ENCODE assay signal across 7 cellular contexts in the genomic region with DNA sequence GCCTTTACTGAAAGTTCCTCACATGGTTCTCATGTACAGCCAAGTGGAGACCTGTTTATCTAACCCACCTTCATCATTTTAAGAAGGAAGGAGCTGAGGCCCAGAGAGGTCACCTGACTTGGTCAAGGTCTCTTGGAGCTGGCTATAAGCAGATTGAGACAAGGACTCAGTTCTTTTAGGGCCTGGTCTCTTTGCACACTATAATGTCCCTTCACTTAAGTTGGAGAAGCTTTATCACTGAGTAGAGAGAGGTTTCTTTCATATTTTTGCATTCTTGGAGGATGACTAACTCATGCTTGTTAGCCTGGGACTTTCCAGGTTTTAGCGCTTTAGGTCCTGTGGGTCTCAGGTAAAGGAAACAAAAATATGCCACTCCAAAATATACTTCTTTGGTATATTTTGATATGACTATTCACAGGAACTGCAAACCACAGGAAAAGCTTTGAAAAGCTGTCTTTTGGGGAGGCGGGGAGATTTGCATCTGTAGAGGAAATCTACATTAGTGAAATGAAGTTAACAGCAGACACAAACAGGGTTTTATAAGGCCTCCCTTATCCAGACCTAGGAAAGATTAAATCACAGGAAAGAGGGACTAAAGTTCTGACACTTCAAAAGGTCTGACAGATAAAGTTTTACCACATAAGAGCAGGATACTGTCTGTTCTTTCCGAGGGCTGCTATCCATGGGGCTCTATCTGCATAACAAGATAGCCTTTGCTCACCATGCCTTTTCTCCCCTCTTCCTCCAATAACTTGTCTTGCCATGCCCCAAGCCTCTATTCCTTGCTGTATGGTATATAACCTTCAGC.
DNase-seq lines count a peak whose midpoint lies in the region; ATAC-seq and TF ChIP-seq lines count a peak whose summit lies in the region.

No MANE protein-coding gene starts in this region.

- H3K4me1 Mint-ChIP-seq in mesothelial cell of epicardium = peaks cover 54% of the 10 kb centered on the region

- peak overlapping the region; percentile 91 for H3K27ac Mint-ChIP-seq in mesothelial cell of epicardium

- H3K4me3 Mint-ChIP-seq in mesothelial cell of epicardium = no peak overlapping the region

- ATAC-seq in GM19438 (IDR thresholded peaks at IDR 0.05; ENCODE audit: low read depth, unreplicated experiment) (peak; percentile 51), HG03520 (IDR thresholded peaks at IDR 0.05; ENCODE audit: unreplicated experiment) (peak; percentile 44), left colon (no peak)

- peaks cover 14% of the 10 kb centered on the region for H3K9me3 Mint-ChIP-seq in mesothelial cell of epicardium

- DNase-seq in activated T-cell treated with anti-CD3 and anti-CD28 coated beads for 4 hours (peak; percentile 33), mesothelial cell of epicardium (ENCODE audit: low spot score in 2 of 2, unreplicated experiment in 2 of 2) (no peak), NCI-H1105 (lab: John Stamatoyannopoulos, UW) (no peak), left colon (no peak), H4 (ENCODE audit: low spot score) (no peak)

- no peak for TF ChIP-seq CTCF in mesothelial cell of epicardium (IDR thresholded peaks at IDR 0.05; ENCODE audit: unreplicated experiment)

- no peaks in the 10 kb centered on the region for H3K27me3 Mint-ChIP-seq in mesothelial cell of epicardium (ENCODE audit: low read depth)

- intact Hi-C loops in left colon (cut with DNase I, micrococcal nuclease) = no loop called here

- H3K36me3 Mint-ChIP-seq in mesothelial cell of epicardium = peaks cover 6% of the 10 kb centered on the region
